Comparison of ENCODE assay signal across 18 cellular contexts in genomic region chr10:109820620-109821405, GRCh38.
DNase-seq lines count a peak whose midpoint lies in the region; ATAC-seq, FAIRE-seq and TF ChIP-seq lines count a peak whose summit lies in the region.
"Had no signal": no experiment of that assay in that cellular context is flagged by ENCODE, and none has a peak within 500 bp of the region (broad histone marks: within the 10 kb centered on the region; RNA-seq: fewer than 3 reads in every experiment).

No MANE protein-coding gene starts in this region.

- DNase-seq in COLO668 (lab: John Stamatoyannopoulos, UW; ENCODE audit: unreplicated experiment): peak; percentile 25
- peak; percentile 68 for DNase-seq in DMS53 treated with DMSO at 0.1 percent for 48 hours (lab: John Stamatoyannopoulos, UW; ENCODE audit: unreplicated experiment)
- peak; percentile 5 for DNase-seq in cerebellar cortex (ENCODE audit: low spot score)
- peak in 4 of 6 donors; percentile 29 to 70 (median 49) for DNase-seq in pancreas
- DNase-seq in NCI-H82 treated with DMSO at 0.1 percent for 48 hours (lab: John Stamatoyannopoulos, UW; ENCODE audit: unreplicated experiment): no peak
- DNase-seq: CD8-positive, alpha-beta memory T cell; DMS 273 treated with DMSO at 0.1 percent for 48 hours; DMS79 treated with DMSO at 0.1 percent for 48 hours; EL; GDM1 had no signal

- no peak for TF ChIP-seq CTCF in pancreas (IDR thresholded peaks at IDR 0.05)

- no peak overlapping the region for H3K4me3 ChIP-seq in pancreas
- H3K4me3 ChIP-seq: A549, K562 had no signal

- H3K27ac ChIP-seq in pancreas: peak overlapping the region in 1 of 4 donors; percentile 28
- H3K27ac ChIP-seq: A549 had no signal

- H3K4me1 ChIP-seq in pancreas: peaks cover 5 to 23% (median 23%) of the 10 kb centered on the region in 3 donors
- H3K4me1 ChIP-seq: A549 had no signal

- no peaks in the 10 kb centered on the region for H3K36me3 ChIP-seq in pancreas

- intact Hi-C loops in pancreas (cut with DNase I): no loop called here

- ATAC-seq in pancreas (peak; percentile 72 to 89 (median 84)), HG02852 (IDR thresholded peaks at IDR 0.05; ENCODE audit: unreplicated experiment) (no peak), GM19395 (IDR thresholded peaks at IDR 0.05; ENCODE audit: unreplicated experiment) (no peak)
- ATAC-seq: A549, HCT116, K562 had no signal

- no peaks in the 10 kb centered on the region for H3K27me3 ChIP-seq in pancreas

- no peaks in the 10 kb centered on the region for H3K9me3 ChIP-seq in pancreas
- H3K9me3 ChIP-seq: A549 had no signal

- WGBS in pancreas, 2 donors: 41 to 53% methylated on average over 7 of the region's 7 CpGs

- FAIRE-seq in pancreas (lab: Jason Lieb, UNC): no peak
- FAIRE-seq: A549, GM12892, GM19239, H54, K562 had no signal

Comparison
In these comparisons a context has a peak if more than half of its experiments do, and no peak if none do; other contexts are left out.
1. ATAC-seq: peak in pancreas (4 of 4); none in HG02852 (single experiment) and GM19395 (single experiment).